In the genomic region with DNA sequence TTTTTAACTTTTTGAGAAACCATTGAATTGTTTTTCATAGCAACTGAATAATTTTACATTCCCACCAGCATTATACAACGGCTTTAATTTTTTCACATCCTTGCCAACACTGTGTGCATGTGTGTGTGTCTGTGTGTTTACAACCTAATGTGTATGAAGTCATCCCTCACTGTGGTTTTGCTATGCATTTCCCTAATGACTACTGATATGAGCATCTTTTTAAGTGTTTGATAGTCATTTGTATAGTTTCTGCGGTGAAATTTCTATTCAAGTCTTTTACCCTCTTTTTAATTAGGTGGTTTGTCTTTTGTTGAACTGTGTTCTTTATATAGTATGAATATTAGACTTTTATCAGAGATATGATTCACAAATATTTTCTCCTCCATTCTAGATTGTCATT, we compare ENCODE assay signal across 30 cellular contexts.
DNase-seq lines count a peak whose midpoint lies in the region; ATAC-seq and TF ChIP-seq lines count a peak whose summit lies in the region.
"Had no signal": no experiment of that assay in that cellular context is flagged by ENCODE, and none has a peak within 500 bp of the region (broad histone marks: within the 10 kb centered on the region; RNA-seq: fewer than 3 reads in every experiment).

No MANE protein-coding gene starts in this region.

- H3K36me3 ChIP-seq in neural progenitor cell = no peaks in the 10 kb centered on the region
- H3K36me3 ChIP-seq in CD4-positive, alpha-beta memory T cell (ENCODE audit: insufficient read depth, low read length) = no peaks in the 10 kb centered on the region
- H3K36me3 ChIP-seq in stomach = no peaks in the 10 kb centered on the region
- H3K36me3 ChIP-seq: cardiac muscle cell, thyroid gland had no signal

- no peaks in the 10 kb centered on the region for H3K79me2 ChIP-seq in neural progenitor cell (ENCODE audit: low read depth)

- no peaks in the 10 kb centered on the region for H4K20me1 ChIP-seq in neural progenitor cell (ENCODE audit: low read depth)

- H3F3A ChIP-seq in neural progenitor cell (ENCODE audit: low read depth) = no peaks in the 10 kb centered on the region

- no peak for TF ChIP-seq POLR2A in stomach (IDR thresholded peaks at IDR 0.05)

- peaks cover 2% of the 10 kb centered on the region for H3K27me3 Mint-ChIP-seq in neural progenitor cell (ENCODE audit: insufficient read depth, low read depth)
- no peaks in the 10 kb centered on the region for H3K27me3 Mint-ChIP-seq in CD4-positive, alpha-beta memory T cell
- H3K27me3 Mint-ChIP-seq: CD4-positive, CD25-positive, alpha-beta regulatory T cell; stimulated activated naive CD8-positive, alpha-beta T cell treated with anti-CD3 and anti-CD28 coated beads, Interleukin-15, amount 100 ng/mL, for 72 hours had no signal

- H3K9me3 ChIP-seq in neural progenitor cell (ENCODE audit: low read depth) (no peaks in the 10 kb centered on the region), stomach (no peaks in the 10 kb centered on the region)
- H3K9me3 ChIP-seq in CD4-positive, alpha-beta memory T cell (ENCODE audit: control insufficient read depth in 1 of 2, low read length in 2 of 2) = no peaks in the 10 kb centered on the region
- H3K9me3 ChIP-seq: mucosa of descending colon, psoas muscle, thyroid gland had no signal

- no peaks in the 10 kb centered on the region for H3K9me3 Mint-ChIP-seq in neural progenitor cell
- no peaks in the 10 kb centered on the region for H3K9me3 Mint-ChIP-seq in CD4-positive, alpha-beta memory T cell
- H3K9me3 Mint-ChIP-seq: stimulated activated naive CD8-positive, alpha-beta T cell treated with anti-CD3 and anti-CD28 coated beads, Interleukin-15, amount 100 ng/mL, for 72 hours had no signal

- H3K27me3 ChIP-seq in neural progenitor cell (no peaks in the 10 kb centered on the region), stomach (no peaks in the 10 kb centered on the region)
- no peaks in the 10 kb centered on the region for H3K27me3 ChIP-seq in CD4-positive, alpha-beta memory T cell (ENCODE audit: insufficient read depth, low read length)
- H3K27me3 ChIP-seq: cardiac muscle cell, thyroid gland had no signal

- H3K27ac ChIP-seq in neural progenitor cell = no peak overlapping the region
- no peak overlapping the region for H3K27ac ChIP-seq in CD4-positive, alpha-beta memory T cell (ENCODE audit: low read depth, low read length)
- H3K27ac ChIP-seq in stomach = no peak overlapping the region
- H3K27ac ChIP-seq: cardiac muscle cell, KMS-11, psoas muscle, thyroid gland had no signal

- intact Hi-C loops in CD4-positive, alpha-beta memory T cell (cut with micrococcal nuclease) = no loop called here
- intact Hi-C loops in stomach (cut with DNase I; ENCODE audit: low total_unique reads) = no loop called here

- DNase-seq in neural progenitor cell (ENCODE audit: low spot score) (no peak), NOMO-1 (lab: John Stamatoyannopoulos, UW; ENCODE audit: unreplicated experiment in 2 of 2) (no peak), stomach (no peak)
- no peak for DNase-seq in CD4-positive, alpha-beta memory T cell
- DNase-seq: activated CD4-positive, alpha-beta T cell treated with anti-CD3 and anti-CD28 coated beads, Interleukin-2, amount 50 U/mL, for 4 hours; activated T-cell treated with anti-CD3 and anti-CD28 coated beads, Interleukin-2, amount 50 U/mL, for 48 hours; AML-193; CD4-positive, CD25-positive, alpha-beta regulatory T cell; effector CD4-positive, alpha-beta T cell; hippocampal formation; left cardiac atrium; mucosa of descending colon; natural killer cell; NCI-H1417; NCI-H2029; NCI-H524 treated with DMSO at 0.1 percent for 48 hours; psoas muscle; Right ventricle myocardium superior; stimulated activated naive CD8-positive, alpha-beta T cell treated with anti-CD3 and anti-CD28 coated beads, Interleukin-15, amount 100 ng/mL, for 72 hours; thyroid gland had no signal

- POLR2A ChIA-PET in CD4-positive, alpha-beta memory T cell (lab: Charles Lee; ENCODE audit: partially characterized antibody) = no interaction called here

- H3K4me1 ChIP-seq in neural progenitor cell (no peaks in the 10 kb centered on the region), stomach (no peaks in the 10 kb centered on the region)
- no peaks in the 10 kb centered on the region for H3K4me1 ChIP-seq in CD4-positive, alpha-beta memory T cell (ENCODE audit: insufficient read depth, low read length)
- H3K4me1 ChIP-seq: psoas muscle, thyroid gland had no signal

- no peak overlapping the region for H3K9ac ChIP-seq in neural progenitor cell
- H3K9ac ChIP-seq: KMS-11 had no signal

- 45 to 84% (median 62%) methylated on average over 2 of the region's 2 CpGs for WGBS in stomach, 5 donors

- no peaks in the 10 kb centered on the region for H3K36me3 Mint-ChIP-seq in neural progenitor cell
- H3K36me3 Mint-ChIP-seq in CD4-positive, alpha-beta memory T cell = no peaks in the 10 kb centered on the region
- H3K36me3 Mint-ChIP-seq: CD4-positive, CD25-positive, alpha-beta regulatory T cell; natural killer cell had no signal

- no peak overlapping the region for H3K27ac Mint-ChIP-seq in neural progenitor cell
- H3K27ac Mint-ChIP-seq in CD4-positive, alpha-beta memory T cell = no peak overlapping the region
- H3K27ac Mint-ChIP-seq: CD4-positive, CD25-positive, alpha-beta regulatory T cell; natural killer cell; stimulated activated naive CD8-positive, alpha-beta T cell treated with anti-CD3 and anti-CD28 coated beads, Interleukin-15, amount 100 ng/mL, for 72 hours had no signal

- no peak for TF ChIP-seq EP300 in stomach (IDR thresholded peaks at IDR 0.05)

- TF ChIP-seq CTCF in neural progenitor cell (IDR thresholded peaks at IDR 0.05) (no peak), stomach (IDR thresholded peaks at IDR 0.05) (no peak)

- ATAC-seq in GM18508 (IDR thresholded peaks at IDR 0.05; ENCODE audit: insufficient read depth, unreplicated experiment) (peak; percentile 54), GM19351 (IDR thresholded peaks at IDR 0.05; ENCODE audit: unreplicated experiment) (peak; percentile 64), HG02759 (IDR thresholded peaks at IDR 0.05; ENCODE audit: unreplicated experiment) (peak; percentile 76), HG03432 (IDR thresholded peaks at IDR 0.05; ENCODE audit: unreplicated experiment) (peak; percentile 84)
- ATAC-seq: activated CD4-positive, CD25-positive, alpha-beta regulatory T cell treated with anti-CD3 and anti-CD28 coated beads, Interleukin-2, amount 50 U/mL, for 24 hours; HCT116; left cardiac atrium; mucosa of descending colon; natural killer cell; Panc1; psoas muscle; sciatic nerve; stimulated activated naive CD8-positive, alpha-beta T cell treated with anti-CD3 and anti-CD28 coated beads, Interleukin-15, amount 100 ng/mL, for 72 hours had no signal

- CTCF ChIA-PET in CD4-positive, alpha-beta memory T cell (lab: Charles Lee; ENCODE audit: partially characterized antibody) = no interaction called here

- no peak overlapping the region for H3K4me2 ChIP-seq in neural progenitor cell
- H3K4me2 ChIP-seq: KMS-11 had no signal

- no peaks in the 10 kb centered on the region for H3K4me1 Mint-ChIP-seq in neural progenitor cell
- H3K4me1 Mint-ChIP-seq in CD4-positive, alpha-beta memory T cell = no peaks in the 10 kb centered on the region
- H3K4me1 Mint-ChIP-seq: CD4-positive, CD25-positive, alpha-beta regulatory T cell; natural killer cell; stimulated activated naive CD8-positive, alpha-beta T cell treated with anti-CD3 and anti-CD28 coated beads, Interleukin-15, amount 100 ng/mL, for 72 hours had no signal

- no peak overlapping the region for H3K4me3 ChIP-seq in neural progenitor cell
- no peak overlapping the region for H3K4me3 ChIP-seq in CD4-positive, alpha-beta memory T cell (ENCODE audit: low read length in 2 of 2)
- H3K4me3 ChIP-seq in stomach = no peak overlapping the region
- H3K4me3 ChIP-seq: cardiac muscle cell, mucosa of descending colon, psoas muscle, thyroid gland had no signal

- no peak overlapping the region for H3K4me3 Mint-ChIP-seq in neural progenitor cell
- H3K4me3 Mint-ChIP-seq in CD4-positive, alpha-beta memory T cell = no peak overlapping the region
- H3K4me3 Mint-ChIP-seq: CD4-positive, CD25-positive, alpha-beta regulatory T cell; natural killer cell; stimulated activated naive CD8-positive, alpha-beta T cell treated with anti-CD3 and anti-CD28 coated beads, Interleukin-15, amount 100 ng/mL, for 72 hours had no signal

- H2AFZ ChIP-seq in neural progenitor cell (replicated peaks) = no peak overlapping the region
